Comparison of ENCODE assay signal across 13 cellular contexts in the genomic region with DNA sequence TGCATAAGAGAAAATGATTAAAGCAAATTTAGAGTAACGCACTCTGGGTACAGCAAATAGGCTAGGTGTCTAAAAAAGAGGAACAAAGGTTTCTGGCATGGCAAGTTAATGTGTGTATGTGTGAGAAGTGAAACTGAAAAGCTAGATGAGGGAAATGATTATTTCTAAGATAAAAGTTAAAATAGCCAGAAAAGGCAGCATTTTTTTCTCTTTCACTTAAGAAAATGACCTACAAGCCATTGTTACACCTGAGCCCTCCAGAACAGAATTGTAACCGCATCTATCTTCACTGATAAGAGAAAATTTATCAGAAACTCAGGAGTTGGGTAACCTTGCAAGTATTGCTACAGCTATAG.
A peak's percentile ranks its signal among the peaks of the same experiment; 100 is the strongest.
DNase-seq lines count a peak whose midpoint lies in the region; ATAC-seq and TF ChIP-seq lines count a peak whose summit lies in the region.
"Had no signal": no experiment of that assay in that cellular context is flagged by ENCODE, and none has a peak within 500 bp of the region (broad histone marks: within the 10 kb centered on the region; RNA-seq: fewer than 3 reads in every experiment).

No MANE protein-coding gene starts in this region.

- no peaks in the 10 kb centered on the region for H3K4me1 Mint-ChIP-seq in effector memory CD8-positive, alpha-beta T cell (ENCODE audit: low read depth in 2 of 2)
- H3K4me1 Mint-ChIP-seq in endodermal cell, result peaks cover 30% of the 10 kb centered on the region
- H3K4me1 Mint-ChIP-seq: immature natural killer cell had no signal

- intact Hi-C loops in sciatic nerve (cut with DNase I), result no loop called here

- H3K4me1 ChIP-seq in endodermal cell (ENCODE audit: control insufficient read depth, insufficient read depth, low read length) (peaks cover 5% of the 10 kb centered on the region), Peyer's patch (no peaks in the 10 kb centered on the region)

- no peaks in the 10 kb centered on the region for H3K36me3 Mint-ChIP-seq in effector memory CD8-positive, alpha-beta T cell (ENCODE audit: insufficient read depth)
- no peaks in the 10 kb centered on the region for H3K36me3 Mint-ChIP-seq in endodermal cell (ENCODE audit: low read depth)
- H3K36me3 Mint-ChIP-seq: CD8-positive, alpha-beta T cell; immature natural killer cell had no signal

- DNase-seq in effector memory CD8-positive, alpha-beta T cell, result no peak
- DNase-seq in endodermal cell, result no peak
- DNase-seq in NCI-H2081 (lab: John Stamatoyannopoulos, UW), result no peak
- DNase-seq in sciatic nerve (ENCODE audit: low spot score), result no peak
- no peak for DNase-seq in Peyer's patch
- DNase-seq: activated T-cell treated with anti-CD3 and anti-CD28 coated beads, Interleukin-2, amount 50 U/mL, for 24 hours; CD8-positive, alpha-beta T cell; immature natural killer cell; NCI-H1436 treated with DMSO at 0.1 percent for 48 hours; ovary had no signal

- no peak overlapping the region for H3K9ac ChIP-seq in endodermal cell (ENCODE audit: extremely low read depth, low read length, poor library complexity, severe bottlenecking)

- H3K36me3 ChIP-seq in endodermal cell (ENCODE audit: control insufficient read depth, insufficient read depth, low read length), result no peaks in the 10 kb centered on the region
- no peaks in the 10 kb centered on the region for H3K36me3 ChIP-seq in Peyer's patch
- H3K36me3 ChIP-seq: ovary had no signal

- no peaks in the 10 kb centered on the region for H3K27me3 ChIP-seq in endodermal cell (ENCODE audit: control insufficient read depth, insufficient read depth, low read length, poor library complexity, severe bottlenecking)
- no peaks in the 10 kb centered on the region for H3K27me3 ChIP-seq in Peyer's patch
- H3K27me3 ChIP-seq: ovary had no signal

- peak; percentile 98 for ATAC-seq in GM18870 (IDR thresholded peaks at IDR 0.05; ENCODE audit: unreplicated experiment)
- ATAC-seq in GM21825 (IDR thresholded peaks at IDR 0.05; ENCODE audit: unreplicated experiment), result peak; percentile 98
- ATAC-seq in HG03442 (IDR thresholded peaks at IDR 0.05; ENCODE audit: unreplicated experiment), result peak; percentile 97
- peak; percentile 24 for ATAC-seq in effector memory CD8-positive, alpha-beta T cell (replicated peaks)
- ATAC-seq in sciatic nerve, result no peak
- ATAC-seq: CD8-positive, alpha-beta T cell had no signal

- H3K27ac Mint-ChIP-seq in effector memory CD8-positive, alpha-beta T cell, result no peak overlapping the region
- H3K27ac Mint-ChIP-seq in endodermal cell, result no peak overlapping the region
- H3K27ac Mint-ChIP-seq: activated T-cell treated with anti-CD3 and anti-CD28 coated beads, Interleukin-2, amount 50 U/mL, for 24 hours; CD8-positive, alpha-beta T cell; immature natural killer cell had no signal

- H3K9me3 Mint-ChIP-seq in effector memory CD8-positive, alpha-beta T cell, result no peaks in the 10 kb centered on the region
- H3K9me3 Mint-ChIP-seq in endodermal cell, result no peaks in the 10 kb centered on the region
- H3K9me3 Mint-ChIP-seq: activated T-cell treated with anti-CD3 and anti-CD28 coated beads, Interleukin-2, amount 50 U/mL, for 24 hours; CD8-positive, alpha-beta T cell had no signal

- TF ChIP-seq CTCF in endodermal cell (conservative IDR thresholded peaks at IDR 0.05) (no peak), Peyer's patch (IDR thresholded peaks at IDR 0.05) (no peak)

- H3K4me3 Mint-ChIP-seq in effector memory CD8-positive, alpha-beta T cell, result no peak overlapping the region
- H3K4me3 Mint-ChIP-seq in endodermal cell, result no peak overlapping the region
- H3K4me3 Mint-ChIP-seq: activated T-cell treated with anti-CD3 and anti-CD28 coated beads, Interleukin-2, amount 50 U/mL, for 24 hours; CD8-positive, alpha-beta T cell; immature natural killer cell had no signal

- TF ChIP-seq POLR2A in Peyer's patch (IDR thresholded peaks at IDR 0.05), result no peak

- H3K27ac ChIP-seq in endodermal cell (ENCODE audit: low read depth, low read length) (no peak overlapping the region), Peyer's patch (no peak overlapping the region)
- H3K27ac ChIP-seq: ovary had no signal

- H3K4me3 ChIP-seq in endodermal cell (ENCODE audit: low read length) (no peak overlapping the region), Peyer's patch (no peak overlapping the region)
- H3K4me3 ChIP-seq: ovary had no signal

- H3K9me3 ChIP-seq in endodermal cell (ENCODE audit: control insufficient read depth, low read length) (no peaks in the 10 kb centered on the region), Peyer's patch (no peaks in the 10 kb centered on the region)
- H3K9me3 ChIP-seq: ovary had no signal

- WGBS in endodermal cell (ENCODE audit: insufficient coverage in 1 of 2, insufficient read length in 1 of 2), 2 experiments, result 78 to 89% methylated on average over 1 to 2 of the region's 2 CpGs

- no peaks in the 10 kb centered on the region for H3K27me3 Mint-ChIP-seq in effector memory CD8-positive, alpha-beta T cell
- H3K27me3 Mint-ChIP-seq in endodermal cell (ENCODE audit: insufficient read depth), result no peaks in the 10 kb centered on the region
- H3K27me3 Mint-ChIP-seq: activated T-cell treated with anti-CD3 and anti-CD28 coated beads, Interleukin-2, amount 50 U/mL, for 24 hours had no signal
